In the genomic region with DNA sequence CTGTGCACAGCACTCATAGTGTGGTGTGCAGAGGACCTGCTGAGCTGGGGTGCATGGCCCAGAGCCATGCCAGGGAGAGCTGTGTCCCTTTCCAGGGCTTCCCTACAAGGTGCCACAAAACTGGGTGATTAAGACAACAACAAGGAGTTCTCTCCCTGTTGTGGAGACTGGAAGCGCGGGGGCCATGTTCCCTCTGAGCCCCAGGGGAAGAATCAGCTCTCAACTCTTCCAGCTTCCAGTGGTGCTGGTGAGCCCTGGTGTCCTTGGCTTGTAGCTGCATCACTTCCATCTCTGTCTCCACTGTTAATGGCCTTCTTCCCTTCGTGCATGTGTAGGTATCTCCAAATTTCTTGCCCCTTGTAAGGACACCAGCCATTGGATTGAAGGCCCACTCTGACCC, we compare ENCODE assay signal across 14 cellular contexts.
"Had no signal": no experiment of that assay in that cellular context is flagged by ENCODE, and none has a peak within 500 bp of the region (broad histone marks: within the 10 kb centered on the region; RNA-seq: fewer than 3 reads in every experiment).

No MANE protein-coding gene starts in this region.

- H3K36me3 ChIP-seq: thyroid gland, uterus had no signal

- H3K4me3 ChIP-seq: esophagus squamous epithelium, psoas muscle, SJSA1, spleen, thyroid gland, uterus had no signal

- H3K4me3 Mint-ChIP-seq: memory B cell, nephron progenitor cell had no signal

- H3K27ac Mint-ChIP-seq: activated T-cell treated with anti-CD3 and anti-CD28 coated beads, Interleukin-2, amount 50 U/mL, for 72 hours; memory B cell; nephron progenitor cell had no signal

- ATAC-seq: left lobe of liver, psoas muscle, sciatic nerve had no signal

- DNase-seq: activated naive CD4-positive, alpha-beta T cell treated with anti-CD3 and anti-CD28 coated beads, Interleukin-2, amount 50 U/mL, for 16 hours; esophagus squamous epithelium; nephron progenitor cell; psoas muscle; spleen; stimulated activated naive CD4-positive, alpha-beta T cell; thyroid gland; uterus had no signal

- H3K9me3 ChIP-seq: esophagus squamous epithelium, psoas muscle, thyroid gland, uterus had no signal

- H3K4me1 Mint-ChIP-seq: memory B cell had no signal

- H3K36me3 Mint-ChIP-seq: memory B cell had no signal

- H3K27me3 ChIP-seq: esophagus squamous epithelium, SJSA1, spleen, thyroid gland, uterus had no signal

- H3K27ac ChIP-seq: esophagus squamous epithelium, psoas muscle, SJSA1, spleen, thyroid gland, uterus, VCaP had no signal

- H3K4me1 ChIP-seq: psoas muscle, spleen had no signal
